In genomic region chr19:4061178-4061682, GRCh38 we compare ENCODE assay signal across 2 cellular contexts.
TF ChIP-seq lines count a peak whose summit lies in the region.

No MANE protein-coding gene starts in this region.

TF ChIP-seq in H1, 55 proteins besides CTCF, POLR2A, EP300 and RAD21:
- TF ChIP-seq SP2 (IDR thresholded peaks at IDR 0.05; ENCODE audit: low read length) (no peak), CEBPB (IDR thresholded peaks at IDR 0.05; ENCODE audit: low read depth, low read length) (0 out of 2 replicates have a peak, but pooled peaks have one; percentile 17)

TF ChIP-seq in SK-N-SH, 30 proteins besides CTCF, POLR2A, EP300 and RAD21:
- TF ChIP-seq CHD2 (IDR thresholded peaks at IDR 0.05; ENCODE audit: low read length, partially characterized antibody): no peak
- TF ChIP-seq NRF1 (IDR thresholded peaks at IDR 0.05; ENCODE audit: low read depth, low read length): no peak
- no peak for TF ChIP-seq REST (IDR thresholded peaks at IDR 0.05; ENCODE audit: low read depth, low read length)
- no peak for TF ChIP-seq SIN3A (IDR thresholded peaks at IDR 0.05; ENCODE audit: borderline replicate concordance, low read depth, low read length)
- no peak for TF ChIP-seq GABPA (IDR thresholded peaks at IDR 0.05; ENCODE audit: low read depth)
- no peak for TF ChIP-seq RFX5 (IDR thresholded peaks at IDR 0.05; ENCODE audit: low read length)
- no peak for TF ChIP-seq PBX3 (IDR thresholded peaks at IDR 0.05)
- no peak for TF ChIP-seq IRF3 (IDR thresholded peaks at IDR 0.05; ENCODE audit: low read depth, low read length)
- TF ChIP-seq TEAD4 (IDR thresholded peaks at IDR 0.05; ENCODE audit: borderline replicate concordance, insufficient read depth): no peak
- TF ChIP-seq MXI1 (IDR thresholded peaks at IDR 0.05; ENCODE audit: low read depth, low read length): no peak
- TF ChIP-seq EZH2phosphoT487 (IDR thresholded peaks at IDR 0.05; ENCODE audit: borderline replicate concordance, low read depth): no peak
- TF ChIP-seq GATA2 (CRISPR knock-in tag; IDR thresholded peaks at IDR 0.05): no peak
- TF ChIP-seq ZBTB33 (IDR thresholded peaks at IDR 0.05; ENCODE audit: borderline replicate concordance, low read depth): no peak
- TF ChIP-seq SMC3 (IDR thresholded peaks at IDR 0.05; ENCODE audit: low read depth, low read length): no peak
- TF ChIP-seq TAF1 (IDR thresholded peaks at IDR 0.05; ENCODE audit: borderline replicate concordance, low read depth, low read length): no peak
- TF ChIP-seq USF1 (IDR thresholded peaks at IDR 0.05; ENCODE audit: borderline replicate concordance, low read depth): no peak
